17 cellular contexts compared by ENCODE assay signal in the genomic region with DNA sequence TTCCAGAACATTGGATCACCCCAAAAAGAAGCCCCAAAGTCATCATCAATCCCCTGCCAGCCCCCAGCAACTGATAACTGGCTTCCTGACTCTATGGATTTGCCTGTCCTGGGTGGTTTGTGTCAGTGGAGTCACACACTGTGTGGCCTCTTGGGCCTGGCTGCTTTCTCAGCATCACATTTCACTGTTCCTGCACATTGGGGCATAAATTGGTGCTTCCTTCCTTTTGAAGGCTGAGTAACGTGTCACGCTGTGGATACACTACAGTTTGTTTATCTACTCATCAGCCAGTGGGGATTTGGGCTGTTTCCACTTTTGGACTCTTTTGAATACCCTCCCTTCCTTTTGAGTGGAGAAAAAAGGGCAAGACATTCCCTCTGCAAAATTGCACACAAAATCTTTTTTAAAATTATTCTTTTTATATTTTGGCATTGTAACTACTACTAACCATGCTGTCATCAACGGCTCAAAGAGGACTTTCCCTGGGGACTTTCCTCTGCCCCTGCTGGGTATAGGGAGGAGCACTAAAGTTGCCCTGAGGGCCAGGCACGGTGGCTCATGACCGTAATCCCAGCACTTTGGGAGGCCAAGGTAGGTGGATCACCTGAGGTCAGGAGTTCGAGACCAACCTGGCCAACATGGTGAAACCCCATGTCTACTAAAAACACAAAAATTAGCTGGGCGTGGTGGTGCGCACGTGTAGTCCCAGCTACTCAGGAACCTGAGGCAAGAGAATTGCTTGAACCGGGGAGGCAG. TPM values are rescaled to one million over a fixed set of nuclear protein-coding genes. Genes with fewer than 3 reads are reported as not detected.
DNase-seq lines count a peak whose midpoint lies in the region; ATAC-seq and TF ChIP-seq lines count a peak whose summit lies in the region.
"Had no signal": no experiment of that assay in that cellular context is flagged by ENCODE, and none has a peak within 500 bp of the region (broad histone marks: within the 10 kb centered on the region; RNA-seq: fewer than 3 reads in every experiment).

No MANE protein-coding gene starts in this region.

- CTCF ChIA-PET in activated CD8-positive, alpha-beta T cell treated with anti-CD3 and anti-CD28 coated beads for 36 hours (lab: Charles Lee), result interaction anchor here (0.7 to 1.1 kb wide), 2 partner anchors 176 to 178 kb away, joined by 3 read pairs; no protein-coding TSS in a partner anchor
- CTCF ChIA-PET in activated CD8-positive, alpha-beta T cell treated with anti-CD3 and anti-CD28 coated beads, Interleukin-2, amount 10 ng/mL, durations not matched to agents 7 days and 5 days (lab: Charles Lee), result interaction anchor here (9.0 kb wide), 1 partner anchor 178 kb away, joined by 68 read pairs; no protein-coding TSS in a partner anchor

- H3K9me3 Mint-ChIP-seq in activated CD8-positive, alpha-beta T cell treated with anti-CD3 and anti-CD28 coated beads for 36 hours, result no peaks in the 10 kb centered on the region
- H3K9me3 Mint-ChIP-seq in activated CD8-positive, alpha-beta T cell treated with anti-CD3 and anti-CD28 coated beads, Interleukin-2, amount 10 ng/mL, durations not matched to agents 7 days and 5 days (ENCODE audit: insufficient read depth), result no peaks in the 10 kb centered on the region
- no peaks in the 10 kb centered on the region for H3K9me3 Mint-ChIP-seq in osteocyte (ENCODE audit: unreplicated experiment)
- H3K9me3 Mint-ChIP-seq: H9 had no signal

- H3K36me3 Mint-ChIP-seq in activated CD8-positive, alpha-beta T cell treated with anti-CD3 and anti-CD28 coated beads for 36 hours (ENCODE audit: low read depth), result no peaks in the 10 kb centered on the region
- no peaks in the 10 kb centered on the region for H3K36me3 Mint-ChIP-seq in activated CD8-positive, alpha-beta T cell treated with anti-CD3 and anti-CD28 coated beads, Interleukin-2, amount 10 ng/mL, durations not matched to agents 7 days and 5 days (ENCODE audit: low read depth)
- H3K36me3 Mint-ChIP-seq in osteocyte (ENCODE audit: unreplicated experiment), result no peaks in the 10 kb centered on the region

- H3K4me1 Mint-ChIP-seq in activated CD8-positive, alpha-beta T cell treated with anti-CD3 and anti-CD28 coated beads for 36 hours (ENCODE audit: low read depth), result peaks cover 3% of the 10 kb centered on the region
- no peaks in the 10 kb centered on the region for H3K4me1 Mint-ChIP-seq in activated CD8-positive, alpha-beta T cell treated with anti-CD3 and anti-CD28 coated beads, Interleukin-2, amount 10 ng/mL, durations not matched to agents 7 days and 5 days (ENCODE audit: low read depth)
- peaks cover 57% of the 10 kb centered on the region for H3K4me1 Mint-ChIP-seq in osteocyte (ENCODE audit: unreplicated experiment)

- TF ChIP-seq POLR2A in NB4 (IDR thresholded peaks at IDR 0.05; ENCODE audit: extremely low read depth, insufficient read length), result no peak

- peaks cover 29% of the 10 kb centered on the region for H3K27me3 Mint-ChIP-seq in activated CD8-positive, alpha-beta T cell treated with anti-CD3 and anti-CD28 coated beads for 36 hours
- H3K27me3 Mint-ChIP-seq in activated CD8-positive, alpha-beta T cell treated with anti-CD3 and anti-CD28 coated beads, Interleukin-2, amount 10 ng/mL, durations not matched to agents 7 days and 5 days (ENCODE audit: low read depth), result peaks cover 16% of the 10 kb centered on the region
- H3K27me3 Mint-ChIP-seq in osteocyte (ENCODE audit: unreplicated experiment), result no peaks in the 10 kb centered on the region

- TF ChIP-seq CTCF in activated CD8-positive, alpha-beta T cell treated with anti-CD3 and anti-CD28 coated beads for 36 hours (IDR thresholded peaks at IDR 0.05), result no peak
- TF ChIP-seq CTCF in NB4 (IDR thresholded peaks at IDR 0.05; ENCODE audit: low read depth, low read length) (no peak), osteocyte (IDR thresholded peaks at IDR 0.05) (no peak)

- intact Hi-C loops in activated CD8-positive, alpha-beta T cell treated with anti-CD3 and anti-CD28 coated beads for 36 hours (cut with micrococcal nuclease), result no loop called here

- peak overlapping the region; percentile 52 for H3K27ac Mint-ChIP-seq in activated CD8-positive, alpha-beta T cell treated with anti-CD3 and anti-CD28 coated beads for 36 hours
- no peak overlapping the region for H3K27ac Mint-ChIP-seq in activated CD8-positive, alpha-beta T cell treated with anti-CD3 and anti-CD28 coated beads, Interleukin-2, amount 10 ng/mL, durations not matched to agents 7 days and 5 days
- peak overlapping the region; percentile 69 for H3K27ac Mint-ChIP-seq in osteocyte (ENCODE audit: unreplicated experiment)

- POLR2A ChIA-PET in activated CD8-positive, alpha-beta T cell treated with anti-CD3 and anti-CD28 coated beads for 36 hours (lab: Charles Lee), result no interaction called here
- POLR2A ChIA-PET in activated CD8-positive, alpha-beta T cell treated with anti-CD3 and anti-CD28 coated beads, Interleukin-2, amount 10 ng/mL, durations not matched to agents 7 days and 5 days (lab: Charles Lee), result no interaction called here

- no peaks in the 10 kb centered on the region for H3K36me3 ChIP-seq in H7 (replicated peaks; ENCODE audit: control insufficient read depth, insufficient read depth, low read length)
- H3K36me3 ChIP-seq: vagina had no signal

- H3K4me3 Mint-ChIP-seq in activated CD8-positive, alpha-beta T cell treated with anti-CD3 and anti-CD28 coated beads for 36 hours, result no peak overlapping the region
- H3K4me3 Mint-ChIP-seq in activated CD8-positive, alpha-beta T cell treated with anti-CD3 and anti-CD28 coated beads, Interleukin-2, amount 10 ng/mL, durations not matched to agents 7 days and 5 days, result no peak overlapping the region
- no peak overlapping the region for H3K4me3 Mint-ChIP-seq in osteocyte (ENCODE audit: unreplicated experiment)
- H3K4me3 Mint-ChIP-seq: H9 had no signal

- ATAC-seq in activated CD8-positive, alpha-beta T cell treated with anti-CD3 and anti-CD28 coated beads for 36 hours, result no peak
- ATAC-seq in activated CD8-positive, alpha-beta T cell treated with anti-CD3 and anti-CD28 coated beads, Interleukin-2, amount 10 ng/mL, durations not matched to agents 7 days and 5 days, result no peak
- ATAC-seq in HG03196 (IDR thresholded peaks at IDR 0.05; ENCODE audit: unreplicated experiment), result no peak

- no peak overlapping the region for H3K4me3 ChIP-seq in NB4 (ENCODE audit: low read depth, low read length)
- H3K4me3 ChIP-seq in H7 (ENCODE audit: insufficient read depth, low read depth, low read length), result no peak overlapping the region
- H3K4me3 ChIP-seq: dorsolateral prefrontal cortex, vagina had no signal

- H3K27me3 ChIP-seq in H7 (ENCODE audit: control insufficient read depth, insufficient read depth, low read length), result no peaks in the 10 kb centered on the region
- H3K27me3 ChIP-seq: vagina had no signal

- no peak for DNase-seq in activated CD8-positive, alpha-beta T cell treated with anti-CD3 and anti-CD28 coated beads for 36 hours
- DNase-seq in activated CD8-positive, alpha-beta T cell treated with anti-CD3 and anti-CD28 coated beads, Interleukin-2, amount 10 ng/mL, durations not matched to agents 7 days and 5 days, result no peak
- DNase-seq in NB4 (ENCODE audit: low read depth), result peak; percentile 48
- peak; percentile 50 to 68 for DNase-seq in dermis microvascular lymphatic vessel endothelial cell (ENCODE audit: low read depth in 2 of 2)
- no peak for DNase-seq in osteocyte (ENCODE audit: extremely low spot score, unreplicated experiment)
- no peak for DNase-seq in NCI-H187 treated with DMSO at 0.1 percent for 48 hours (lab: John Stamatoyannopoulos, UW)
- DNase-seq in H7, result no peak
- DNase-seq: activated CD4-positive, alpha-beta T cell treated with anti-CD3 and anti-CD28 coated beads for 48 hours; activated T-cell treated with anti-CD3 and anti-CD28 coated beads, Interleukin-2, amount 50 U/mL, for 48 hours; Caco-2; dorsolateral prefrontal cortex; H9; NCI-H1436 treated with DMSO at 0.1 percent for 48 hours; NCI-H446 treated with DMSO at 0.1 percent for 48 hours; stimulated activated naive CD4-positive, alpha-beta T cell had no signal

RNA-seq across cellular contexts. Expression of a gene that starts 7.8 kb away (rescaled TPM):
- under 1 TPM; 0.25 to 0.36 TPM for total RNA-seq in activated CD8-positive, alpha-beta T cell treated with anti-CD3 and anti-CD28 coated beads for 36 hours
- total RNA-seq in activated CD8-positive, alpha-beta T cell treated with anti-CD3 and anti-CD28 coated beads, Interleukin-2, amount 10 ng/mL, durations not matched to agents 7 days and 5 days, result under 1 TPM in 1 of 2 experiments, not detected in 1; 0.08 TPM
- 18.6 and 52.2 TPM in 2 replicates for total RNA-seq in dermis microvascular lymphatic vessel endothelial cell
- total RNA-seq in osteocyte, result 15.9 and 16.0 TPM in 2 replicates
- 5.3 and 7.8 TPM in 2 replicates for total RNA-seq in H7 (2014; rRNA removed; shearing (Covaris generic))

Comparison
In these comparisons a context has a peak if more than half of its experiments do, and no peak if none do; other contexts are left out.
1. DNase-seq: peak in NB4 (single experiment) and dermis microvascular lymphatic vessel endothelial cell (2 of 2); none in activated CD8-positive, alpha-beta T cell treated with anti-CD3 and anti-CD28 coated beads for 36 hours (single experiment), activated CD8-positive, alpha-beta T cell treated with anti-CD3 and anti-CD28 coated beads, Interleukin-2, amount 10 ng/mL, durations not matched to agents 7 days and 5 days (single experiment), osteocyte (single experiment), NCI-H187 treated with DMSO at 0.1 percent for 48 hours (single experiment) and H7 (single experiment).